Comparison of ENCODE assay signal across 1 cellular context in the genomic region with DNA sequence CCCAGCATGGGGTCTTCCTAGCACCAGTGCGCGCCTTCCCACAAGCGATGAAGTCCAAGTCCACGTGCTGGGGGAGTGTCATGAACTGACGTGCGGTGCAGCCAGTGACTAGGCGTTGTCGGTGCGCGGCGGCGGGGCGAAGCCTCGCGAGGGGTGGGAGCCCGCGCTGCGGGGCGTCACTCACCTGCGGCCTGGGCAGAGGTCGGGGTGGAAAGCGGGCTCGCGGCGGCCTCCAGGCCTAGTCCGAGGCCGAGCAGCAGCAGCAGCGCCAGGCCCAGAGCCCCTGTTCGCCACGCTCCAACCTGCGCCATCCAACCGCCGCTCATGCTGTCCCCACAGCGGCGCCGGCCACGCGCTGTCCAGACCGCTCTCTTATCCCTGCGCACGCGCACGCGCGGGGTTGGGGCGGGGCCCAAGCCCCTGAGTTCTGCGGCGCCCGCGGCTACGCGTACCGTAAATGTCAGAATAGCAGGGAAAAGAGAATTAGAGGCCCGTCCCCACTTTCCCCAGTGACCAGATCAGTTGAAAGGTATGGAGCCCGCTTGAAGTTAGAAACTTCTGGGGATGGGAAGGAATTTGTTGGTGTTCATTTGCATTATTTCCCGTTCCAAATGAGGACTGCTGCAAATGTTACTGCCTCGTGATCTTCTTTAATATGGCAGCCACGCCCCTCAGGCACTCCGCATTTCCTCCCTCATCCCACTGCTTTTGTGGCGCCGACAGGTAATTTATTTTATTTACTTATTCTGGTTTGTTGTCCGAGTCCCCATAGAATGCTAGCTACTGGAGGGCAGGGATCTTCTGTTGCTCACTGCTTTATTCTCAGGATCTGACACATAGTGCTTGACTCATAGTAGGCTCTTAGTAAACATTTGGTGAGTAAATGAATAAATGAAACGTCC.
TF ChIP-seq lines count a peak whose summit lies in the region.

A gene (minus strand): TSS at position 394 of the 902 bp plus-strand sequence. CDS start 68 bp downstream, at position 326.

TF ChIP-seq in A549, 52 proteins besides CTCF, POLR2A, EP300 and RAD21 (continued from another document):
- TF ChIP-seq PHF8 (IDR thresholded peaks at IDR 0.05; ENCODE audit: borderline replicate concordance, low read depth), result peak; percentile 53; the same call in 1 of the 2 replicates
- peak; percentile 32; the same call in 1 of the 2 replicates for TF ChIP-seq TFCP2L1 (CRISPR knock-in tag; IDR thresholded peaks at IDR 0.05)
- TF ChIP-seq RNF2 (IDR thresholded peaks at IDR 0.05; ENCODE audit: borderline replicate concordance, low read depth), result no peak
- TF ChIP-seq, protein P1, sequence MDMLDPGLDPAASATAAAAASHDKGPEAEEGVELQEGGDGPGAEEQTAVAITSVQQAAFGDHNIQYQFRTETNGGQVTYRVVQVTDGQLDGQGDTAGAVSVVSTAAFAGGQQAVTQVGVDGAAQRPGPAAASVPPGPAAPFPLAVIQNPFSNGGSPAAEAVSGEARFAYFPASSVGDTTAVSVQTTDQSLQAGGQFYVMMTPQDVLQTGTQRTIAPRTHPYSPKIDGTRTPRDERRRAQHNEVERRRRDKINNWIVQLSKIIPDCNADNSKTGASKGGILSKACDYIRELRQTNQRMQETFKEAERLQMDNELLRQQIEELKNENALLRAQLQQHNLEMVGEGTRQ (IDR thresholded peaks at IDR 0.05), result peak; percentile 68
- TF ChIP-seq CBX2 (IDR thresholded peaks at IDR 0.05; ENCODE audit: borderline replicate concordance, low read depth), result no peak
- no peak for TF ChIP-seq HOXB13 (CRISPR knock-in tag; IDR thresholded peaks at IDR 0.05; ENCODE audit: low read depth)
- TF ChIP-seq, protein P2, sequence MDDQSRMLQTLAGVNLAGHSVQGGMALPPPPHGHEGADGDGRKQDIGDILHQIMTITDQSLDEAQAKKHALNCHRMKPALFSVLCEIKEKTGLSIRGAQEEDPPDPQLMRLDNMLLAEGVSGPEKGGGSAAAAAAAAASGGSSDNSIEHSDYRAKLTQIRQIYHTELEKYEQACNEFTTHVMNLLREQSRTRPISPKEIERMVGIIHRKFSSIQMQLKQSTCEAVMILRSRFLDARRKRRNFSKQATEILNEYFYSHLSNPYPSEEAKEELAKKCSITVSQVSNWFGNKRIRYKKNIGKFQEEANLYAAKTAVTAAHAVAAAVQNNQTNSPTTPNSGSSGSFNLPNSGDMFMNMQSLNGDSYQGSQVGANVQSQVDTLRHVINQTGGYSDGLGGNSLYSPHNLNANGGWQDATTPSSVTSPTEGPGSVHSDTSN (IDR thresholded peaks at IDR 0.05), result peak; percentile 67
- TF ChIP-seq, protein P3, sequence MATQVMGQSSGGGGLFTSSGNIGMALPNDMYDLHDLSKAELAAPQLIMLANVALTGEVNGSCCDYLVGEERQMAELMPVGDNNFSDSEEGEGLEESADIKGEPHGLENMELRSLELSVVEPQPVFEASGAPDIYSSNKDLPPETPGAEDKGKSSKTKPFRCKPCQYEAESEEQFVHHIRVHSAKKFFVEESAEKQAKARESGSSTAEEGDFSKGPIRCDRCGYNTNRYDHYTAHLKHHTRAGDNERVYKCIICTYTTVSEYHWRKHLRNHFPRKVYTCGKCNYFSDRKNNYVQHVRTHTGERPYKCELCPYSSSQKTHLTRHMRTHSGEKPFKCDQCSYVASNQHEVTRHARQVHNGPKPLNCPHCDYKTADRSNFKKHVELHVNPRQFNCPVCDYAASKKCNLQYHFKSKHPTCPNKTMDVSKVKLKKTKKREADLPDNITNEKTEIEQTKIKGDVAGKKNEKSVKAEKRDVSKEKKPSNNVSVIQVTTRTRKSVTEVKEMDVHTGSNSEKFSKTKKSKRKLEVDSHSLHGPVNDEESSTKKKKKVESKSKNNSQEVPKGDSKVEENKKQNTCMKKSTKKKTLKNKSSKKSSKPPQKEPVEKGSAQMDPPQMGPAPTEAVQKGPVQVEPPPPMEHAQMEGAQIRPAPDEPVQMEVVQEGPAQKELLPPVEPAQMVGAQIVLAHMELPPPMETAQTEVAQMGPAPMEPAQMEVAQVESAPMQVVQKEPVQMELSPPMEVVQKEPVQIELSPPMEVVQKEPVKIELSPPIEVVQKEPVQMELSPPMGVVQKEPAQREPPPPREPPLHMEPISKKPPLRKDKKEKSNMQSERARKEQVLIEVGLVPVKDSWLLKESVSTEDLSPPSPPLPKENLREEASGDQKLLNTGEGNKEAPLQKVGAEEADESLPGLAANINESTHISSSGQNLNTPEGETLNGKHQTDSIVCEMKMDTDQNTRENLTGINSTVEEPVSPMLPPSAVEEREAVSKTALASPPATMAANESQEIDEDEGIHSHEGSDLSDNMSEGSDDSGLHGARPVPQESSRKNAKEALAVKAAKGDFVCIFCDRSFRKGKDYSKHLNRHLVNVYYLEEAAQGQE (IDR thresholded peaks at IDR 0.05), result peak; percentile 75
- TF ChIP-seq JUN (IDR thresholded peaks at IDR 0.05), result peak in 1 of 2 experiments; percentile 91; a peak in 3 of 5 replicates
- TF ChIP-seq HDAC2 (IDR thresholded peaks at IDR 0.05), result no peak
- TF ChIP-seq, protein P4, sequence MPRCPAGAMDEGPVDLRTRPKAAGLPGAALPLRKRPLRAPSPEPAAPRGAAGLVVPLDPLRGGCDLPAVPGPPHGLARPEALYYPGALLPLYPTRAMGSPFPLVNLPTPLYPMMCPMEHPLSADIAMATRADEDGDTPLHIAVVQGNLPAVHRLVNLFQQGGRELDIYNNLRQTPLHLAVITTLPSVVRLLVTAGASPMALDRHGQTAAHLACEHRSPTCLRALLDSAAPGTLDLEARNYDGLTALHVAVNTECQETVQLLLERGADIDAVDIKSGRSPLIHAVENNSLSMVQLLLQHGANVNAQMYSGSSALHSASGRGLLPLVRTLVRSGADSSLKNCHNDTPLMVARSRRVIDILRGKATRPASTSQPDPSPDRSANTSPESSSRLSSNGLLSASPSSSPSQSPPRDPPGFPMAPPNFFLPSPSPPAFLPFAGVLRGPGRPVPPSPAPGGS (IDR thresholded peaks at IDR 0.05), result peak; percentile 59; the same call in 1 of the 3 replicates
- TF ChIP-seq POLR2AphosphoS2 (conservative IDR thresholded peaks at IDR 0.05; ENCODE audit: low read length), result peak; percentile 78; the same call in 1 of the 2 replicates
- TF ChIP-seq, protein P5, sequence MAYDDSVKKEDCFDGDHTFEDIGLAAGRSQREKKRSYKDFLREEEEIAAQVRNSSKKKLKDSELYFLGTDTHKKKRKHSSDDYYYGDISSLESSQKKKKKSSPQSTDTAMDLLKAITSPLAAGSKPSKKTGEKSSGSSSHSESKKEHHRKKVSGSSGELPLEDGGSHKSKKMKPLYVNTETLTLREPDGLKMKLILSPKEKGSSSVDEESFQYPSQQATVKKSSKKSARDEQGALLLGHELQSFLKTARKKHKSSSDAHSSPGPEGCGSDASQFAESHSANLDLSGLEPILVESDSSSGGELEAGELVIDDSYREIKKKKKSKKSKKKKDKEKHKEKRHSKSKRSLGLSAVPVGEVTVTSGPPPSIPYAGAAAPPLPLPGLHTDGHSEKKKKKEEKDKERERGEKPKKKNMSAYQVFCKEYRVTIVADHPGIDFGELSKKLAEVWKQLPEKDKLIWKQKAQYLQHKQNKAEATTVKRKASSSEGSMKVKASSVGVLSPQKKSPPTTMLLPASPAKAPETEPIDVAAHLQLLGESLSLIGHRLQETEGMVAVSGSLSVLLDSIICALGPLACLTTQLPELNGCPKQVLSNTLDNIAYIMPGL (CRISPR knock-in tag; IDR thresholded peaks at IDR 0.05; ENCODE audit: borderline replicate concordance), result no peak
- no peak for TF ChIP-seq FOSL2 (IDR thresholded peaks at IDR 0.05)
- peak; percentile 30 for TF ChIP-seq FOSL2 (CRISPR knock-in tag; IDR thresholded peaks at IDR 0.05)
TF ChIP-seq in A549: peak in this region for 16.
